In the genomic region with DNA sequence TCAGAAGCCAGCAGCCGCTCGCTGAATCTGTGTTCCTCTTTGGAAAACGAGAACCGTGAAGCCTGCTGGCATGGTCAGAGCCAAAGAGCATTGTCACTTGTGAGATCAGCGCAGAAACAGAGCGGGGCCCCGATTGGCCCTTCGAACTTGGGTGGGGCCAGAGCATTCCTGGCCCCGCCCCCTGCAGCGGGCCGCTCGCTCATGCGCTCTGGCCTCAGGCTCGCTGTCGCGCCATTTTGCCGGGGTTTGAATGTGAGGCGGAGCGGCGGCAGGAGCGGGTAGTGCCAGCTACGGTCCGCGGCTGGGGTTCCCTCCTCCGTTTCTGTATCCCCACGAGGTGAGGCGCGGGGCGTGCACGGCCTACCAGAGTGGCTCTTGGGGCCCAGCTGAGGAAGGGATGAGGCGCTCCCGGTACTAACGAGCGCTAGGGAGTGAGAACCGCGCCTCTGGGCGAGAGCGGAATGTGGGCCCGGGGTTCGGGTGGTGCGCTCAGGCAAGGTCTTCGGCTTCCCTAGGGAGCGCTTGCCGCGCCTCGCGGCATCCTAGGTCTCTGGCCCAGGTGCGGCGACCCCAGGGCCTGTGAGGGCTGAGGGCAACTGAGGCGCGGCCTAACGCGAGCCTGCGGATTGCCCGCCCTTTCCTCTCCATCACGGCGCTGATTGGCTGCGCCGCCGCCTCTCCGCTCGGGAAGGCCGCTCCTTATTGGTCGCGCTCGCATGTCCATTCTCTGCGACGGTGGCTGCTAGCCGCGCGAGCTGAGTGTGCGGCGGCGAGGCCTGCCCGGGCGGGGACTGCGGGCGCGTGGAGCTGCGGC, we compare ENCODE assay signal across 8 cellular contexts. TPM values are rescaled to one million over a fixed set of nuclear protein-coding genes. Genes with fewer than 3 reads are reported as not detected.
DNase-seq lines count a peak whose midpoint lies in the region; ATAC-seq and TF ChIP-seq lines count a peak whose summit lies in the region.

A gene with protein sequence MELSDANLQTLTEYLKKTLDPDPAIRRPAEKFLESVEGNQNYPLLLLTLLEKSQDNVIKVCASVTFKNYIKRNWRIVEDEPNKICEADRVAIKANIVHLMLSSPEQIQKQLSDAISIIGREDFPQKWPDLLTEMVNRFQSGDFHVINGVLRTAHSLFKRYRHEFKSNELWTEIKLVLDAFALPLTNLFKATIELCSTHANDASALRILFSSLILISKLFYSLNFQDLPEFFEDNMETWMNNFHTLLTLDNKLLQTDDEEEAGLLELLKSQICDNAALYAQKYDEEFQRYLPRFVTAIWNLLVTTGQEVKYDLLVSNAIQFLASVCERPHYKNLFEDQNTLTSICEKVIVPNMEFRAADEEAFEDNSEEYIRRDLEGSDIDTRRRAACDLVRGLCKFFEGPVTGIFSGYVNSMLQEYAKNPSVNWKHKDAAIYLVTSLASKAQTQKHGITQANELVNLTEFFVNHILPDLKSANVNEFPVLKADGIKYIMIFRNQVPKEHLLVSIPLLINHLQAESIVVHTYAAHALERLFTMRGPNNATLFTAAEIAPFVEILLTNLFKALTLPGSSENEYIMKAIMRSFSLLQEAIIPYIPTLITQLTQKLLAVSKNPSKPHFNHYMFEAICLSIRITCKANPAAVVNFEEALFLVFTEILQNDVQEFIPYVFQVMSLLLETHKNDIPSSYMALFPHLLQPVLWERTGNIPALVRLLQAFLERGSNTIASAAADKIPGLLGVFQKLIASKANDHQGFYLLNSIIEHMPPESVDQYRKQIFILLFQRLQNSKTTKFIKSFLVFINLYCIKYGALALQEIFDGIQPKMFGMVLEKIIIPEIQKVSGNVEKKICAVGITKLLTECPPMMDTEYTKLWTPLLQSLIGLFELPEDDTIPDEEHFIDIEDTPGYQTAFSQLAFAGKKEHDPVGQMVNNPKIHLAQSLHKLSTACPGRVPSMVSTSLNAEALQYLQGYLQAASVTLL (plus strand): TSS at position 226 of the 814 bp plus-strand sequence. CDS start 12,152 bp downstream, outside the sequence.

- peaks cover 22% of the 10 kb centered on the region for H3K4me1 ChIP-seq in OCI-LY3 (ENCODE audit: low read length)

- TF ChIP-seq CTCF in OCI-LY3 (IDR thresholded peaks at IDR 0.05; ENCODE audit: low read depth, low read length) (no peak), endothelial cell (IDR thresholded peaks at IDR 0.05; ENCODE audit: unreplicated experiment) (no peak), mesothelial cell of epicardium (IDR thresholded peaks at IDR 0.05; ENCODE audit: unreplicated experiment) (no peak)

- H3K27ac Mint-ChIP-seq in endothelial cell (ENCODE audit: unreplicated experiment): peak within 1 kb of the TSS; percentile 97
- peak within 1 kb of the TSS; percentile 99 for H3K27ac Mint-ChIP-seq in mesothelial cell of epicardium

- DNase-seq in D341Med (ENCODE audit: low spot score) (peak; percentile 98), HuH-7 (ENCODE audit: low spot score) (peak; percentile 94), endothelial cell (ENCODE audit: low spot score) (peak; percentile 97), mesothelial cell of epicardium (ENCODE audit: low spot score in 2 of 2, unreplicated experiment in 2 of 2) (peak; percentile 93 to 97)
- peak; percentile 99 for DNase-seq in activated CD8-positive, alpha-beta memory T cell treated with anti-CD3 and anti-CD28 coated beads, Interleukin-2, amount 50 U/mL, for 48 hours
- DNase-seq in stimulated activated CD8-positive, alpha-beta memory T cell treated with anti-CD3 and anti-CD28 coated beads, Interleukin-15, amount 100 ng/mL, for 48 hours (ENCODE audit: low read depth in 2 of 2): peak; percentile 90 to 91

- H3K27me3 ChIP-seq in OCI-LY3 (ENCODE audit: low read depth, low read length): no peaks in the 10 kb centered on the region

- H3K9ac ChIP-seq in OCI-LY3 (ENCODE audit: low read length): peak within 1 kb of the TSS; percentile 90

- H2AFZ ChIP-seq in OCI-LY3 (ENCODE audit: low read depth, low read length): peak within 1 kb of the TSS; percentile 53

- H3K36me3 Mint-ChIP-seq in endothelial cell (ENCODE audit: low read depth, unreplicated experiment) (peaks cover 13% of the 10 kb centered on the region), mesothelial cell of epicardium (peaks cover 11% of the 10 kb centered on the region)

- peaks cover 17% of the 10 kb centered on the region for H3K4me1 Mint-ChIP-seq in endothelial cell (ENCODE audit: unreplicated experiment)
- peaks cover 23% of the 10 kb centered on the region for H3K4me1 Mint-ChIP-seq in mesothelial cell of epicardium

- H3K4me3 Mint-ChIP-seq in endothelial cell (ENCODE audit: unreplicated experiment) (peak within 1 kb of the TSS; percentile 96), mesothelial cell of epicardium (peak within 1 kb of the TSS; percentile 99)

- H3K9me3 Mint-ChIP-seq in endothelial cell (ENCODE audit: unreplicated experiment) (no peaks in the 10 kb centered on the region), mesothelial cell of epicardium (no peaks in the 10 kb centered on the region)

- H3K9me3 ChIP-seq in OCI-LY3 (ENCODE audit: insufficient read depth, low read length): no peaks in the 10 kb centered on the region

- peaks cover 32% of the 10 kb centered on the region for H3K36me3 ChIP-seq in OCI-LY3 (replicated peaks; ENCODE audit: low read depth, low read length)

- peak within 1 kb of the TSS; percentile 97 for H3K4me2 ChIP-seq in OCI-LY3 (ENCODE audit: low read length)

- ATAC-seq in GM21515 (IDR thresholded peaks at IDR 0.05; ENCODE audit: unreplicated experiment): peak; percentile 79

- peak within 1 kb of the TSS; percentile 82 for H3K4me3 ChIP-seq in OCI-LY3 (ENCODE audit: low read length)

- peak within 1 kb of the TSS; percentile 79 for H3K27ac ChIP-seq in OCI-LY3 (ENCODE audit: low read length)

- H4K20me1 ChIP-seq in OCI-LY3 (ENCODE audit: insufficient read depth, low read length): peaks cover 38% of the 10 kb centered on the region

- peaks cover 7% of the 10 kb centered on the region for H3K27me3 Mint-ChIP-seq in endothelial cell (ENCODE audit: unreplicated experiment)
- H3K27me3 Mint-ChIP-seq in mesothelial cell of epicardium (ENCODE audit: low read depth): no peaks in the 10 kb centered on the region

- peaks cover 57% of the 10 kb centered on the region for H3K79me2 ChIP-seq in OCI-LY3 (ENCODE audit: low read length)

RNA-seq across cellular contexts. Expression of the gene that starts here (rescaled TPM):
- total RNA-seq in endothelial cell (ENCODE audit: unreplicated experiment): 54.7 TPM
- total RNA-seq in mesothelial cell of epicardium: 75.1 to 79.6 TPM (median 78.7 TPM) in 3 replicates

Comparison
In these comparisons a context has a peak if more than half of its experiments do, and no peak if none do; other contexts are left out.
1. Peak in every context shown above with its lines: DNase-seq, ATAC-seq, H3K4me3 ChIP-seq and H3K27ac ChIP-seq.